1 cellular context compared by ENCODE assay signal in the genomic region with DNA sequence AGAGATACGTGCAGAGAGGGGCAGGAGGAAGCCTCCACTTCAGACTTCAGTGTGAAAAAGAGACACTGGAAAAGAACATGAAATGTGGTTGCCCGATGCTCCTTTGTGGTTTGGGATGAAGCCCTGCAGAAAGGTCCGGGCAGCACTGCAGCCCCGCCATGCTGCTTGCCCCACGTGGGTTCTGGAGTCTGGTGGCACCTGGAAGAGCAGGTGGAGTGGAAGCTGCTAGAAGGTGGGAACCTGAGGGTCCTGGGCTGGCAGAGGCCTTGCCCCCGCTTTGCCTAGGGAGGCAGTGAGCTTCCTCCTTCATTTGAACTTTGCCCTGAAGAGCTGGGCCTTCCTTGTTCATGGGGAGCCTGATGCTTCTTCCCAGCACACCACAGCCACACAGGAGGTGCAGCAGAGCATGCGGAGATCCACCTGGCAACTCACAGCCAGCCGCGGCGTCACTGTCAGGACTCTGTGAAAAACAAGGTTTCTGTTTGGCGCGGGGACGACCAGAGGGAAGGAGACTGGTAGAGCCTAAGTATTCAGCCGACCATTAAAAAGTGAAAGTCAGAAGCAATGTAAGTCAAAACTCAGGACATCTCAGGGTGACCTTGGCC.
TF ChIP-seq lines count a peak whose summit lies in the region.

No MANE protein-coding gene starts in this region.

TF ChIP-seq in H1, 55 proteins besides CTCF, POLR2A, EP300 and RAD21:
- TF ChIP-seq SIN3A (conservative IDR thresholded peaks at IDR 0.05 in 1 of 2, IDR thresholded peaks at IDR 0.05 in 1 of 2; ENCODE audit: low read depth in 1 of 2, low read length in 2 of 2) = no peak
- no peak for TF ChIP-seq POU5F1 (IDR thresholded peaks at IDR 0.05; ENCODE audit: low read depth, low read length)
- TF ChIP-seq TBP (IDR thresholded peaks at IDR 0.05; ENCODE audit: low read depth, low read length) = no peak
- no peak for TF ChIP-seq EGR1 (IDR thresholded peaks at IDR 0.05; ENCODE audit: borderline replicate concordance, low read depth, low read length)
